ENCODE assay signal across 15 cellular contexts in genomic region chr13:102726430-102726829, GRCh38. TPM values are rescaled to one million over a fixed set of nuclear protein-coding genes. Genes with fewer than 3 reads are reported as not detected.
DNase-seq lines count a peak whose midpoint lies in the region; ATAC-seq and TF ChIP-seq lines count a peak whose summit lies in the region.
"Had no signal": no experiment of that assay in that cellular context is flagged by ENCODE, and none has a peak within 500 bp of the region (broad histone marks: within the 10 kb centered on the region; RNA-seq: fewer than 3 reads in every experiment).

No MANE protein-coding gene starts in this region.

- TF ChIP-seq CTCF in C4-2B (conservative IDR thresholded peaks at IDR 0.05), result peak; percentile 9; the same call in 1 of the 2 replicates
- peak; percentile 12 to 38 for TF ChIP-seq CTCF in mammary epithelial cell (conservative IDR thresholded peaks at IDR 0.05 in 1 of 2, IDR thresholded peaks at IDR 0.05 in 1 of 2; ENCODE audit: extremely low read depth in 1 of 2, insufficient read depth in 1 of 2, low read depth in 1 of 2, low read length in 2 of 2)

- dilution Hi-C loops in mammary epithelial cell (cut with HindIII; ENCODE audit: low sequenced_read_pairs), result no loop called here

- no peak overlapping the region for H4K8ac ChIP-seq in mesenchymal stem cell (ENCODE audit: low read length)

- no peaks in the 10 kb centered on the region for H4K20me1 ChIP-seq in mammary epithelial cell (ENCODE audit: insufficient read depth, low read length)

- H3K9me3 ChIP-seq in mammary epithelial cell (replicated peaks; ENCODE audit: insufficient read depth, low read length) (no peaks in the 10 kb centered on the region), mesenchymal stem cell (ENCODE audit: control insufficient read depth, low read length) (no peaks in the 10 kb centered on the region)

- CTCF ChIA-PET in mammary epithelial cell (lab: Charles Lee; ENCODE audit: low non-redundant PET), result interaction anchor here (0.6 to 0.7 kb wide), 2 partner anchors 99 to 196 kb away, joined by 3 to 5 read pairs; no protein-coding TSS in a partner anchor

- no peaks in the 10 kb centered on the region for H3K79me2 ChIP-seq in mammary epithelial cell (ENCODE audit: insufficient read depth, low read length)

- no peak overlapping the region for H3K4me3 ChIP-seq in mammary epithelial cell (replicated peaks in 1 of 3; ENCODE audit: insufficient read depth in 1 of 3, low read depth in 2 of 3, low read length in 3 of 3)
- H3K4me3 ChIP-seq in mesenchymal stem cell (ENCODE audit: insufficient read depth in 1 of 2, low read depth in 1 of 2, low read length in 2 of 2), result no peak overlapping the region

- no TSS peak for BruUV-seq in mammary epithelial cell (replicated peaks; lab: Mats Ljungman, UMichigan)

- no peak overlapping the region for H3K4me2 ChIP-seq in mammary epithelial cell (ENCODE audit: insufficient read depth, low read depth, low read length)
- no peak overlapping the region for H3K4me2 ChIP-seq in mesenchymal stem cell (ENCODE audit: low read length, poor library complexity, severe bottlenecking)

- H2BK5ac ChIP-seq in mesenchymal stem cell (ENCODE audit: low read depth, low read length, poor library complexity, severe bottlenecking), result no peak overlapping the region

- no peak overlapping the region for H3K18ac ChIP-seq in mesenchymal stem cell (ENCODE audit: low read depth in 1 of 2, low read length in 2 of 2)

- H3K27me3 ChIP-seq in mammary epithelial cell (ENCODE audit: insufficient read depth, low read length) (no peaks in the 10 kb centered on the region), mesenchymal stem cell (ENCODE audit: control insufficient read depth in 1 of 2, insufficient read depth in 1 of 2, low read length in 2 of 2) (no peaks in the 10 kb centered on the region)

- ATAC-seq in GM18909 (IDR thresholded peaks at IDR 0.05; ENCODE audit: poor library complexity, unreplicated experiment) (peak; percentile 65), HG03469 (IDR thresholded peaks at IDR 0.05; ENCODE audit: unreplicated experiment) (no peak), HG03457 (IDR thresholded peaks at IDR 0.05; ENCODE audit: unreplicated experiment) (no peak)
- ATAC-seq: activated CD4-positive, CD25-positive, alpha-beta regulatory T cell treated with anti-CD3 and anti-CD28 coated beads, Interleukin-2, amount 50 U/mL, for 24 hours had no signal

- H3K36me3 ChIP-seq in mammary epithelial cell (ENCODE audit: insufficient read depth, low read length), result no peaks in the 10 kb centered on the region
- no peaks in the 10 kb centered on the region for H3K36me3 ChIP-seq in mesenchymal stem cell (ENCODE audit: control insufficient read depth in 1 of 2, insufficient read depth in 2 of 2, low read depth in 1 of 2, low read length in 2 of 2)

- H3K4me1 ChIP-seq in mammary epithelial cell (ENCODE audit: insufficient read depth, low read length) (peaks cover 16% of the 10 kb centered on the region), mesenchymal stem cell (ENCODE audit: control insufficient read depth, insufficient read depth, low read depth, low read length) (peaks cover 2% of the 10 kb centered on the region)

- no peak overlapping the region for H2BK120ac ChIP-seq in mesenchymal stem cell (ENCODE audit: low read depth, low read length)

- in situ Hi-C loops in mammary epithelial cell (cut with MboI; ENCODE audit: low sequenced_read_pairs in 2 of 2), result loop anchor here in 1 of 2 donors (10.0 kb wide), 1 partner anchor 132 kb away; the partner anchor contains the start of gene TPP2

- WGBS in mammary epithelial cell (ENCODE audit: low coverage, missing lambda C conversion rate), result 43% methylated on average over 2 of the region's 2 CpGs
- WGBS in mesenchymal stem cell, result 100% methylated on average over 2 of the region's 2 CpGs

- H3K14ac ChIP-seq in mesenchymal stem cell (ENCODE audit: low read length in 2 of 2), result no peak overlapping the region

- no peak overlapping the region for H2BK12ac ChIP-seq in mesenchymal stem cell (ENCODE audit: low read length in 2 of 2)

- H4K91ac ChIP-seq in mesenchymal stem cell (ENCODE audit: low read length), result no peak overlapping the region

- H3K27ac ChIP-seq in C4-2B (no peak overlapping the region), mammary epithelial cell (ENCODE audit: insufficient read depth, low read depth, low read length) (no peak overlapping the region), mesenchymal stem cell (ENCODE audit: low read length, poor library complexity, severe bottlenecking) (no peak overlapping the region)

- no peak overlapping the region for H3K4ac ChIP-seq in mesenchymal stem cell (ENCODE audit: low read depth in 1 of 2, low read length in 2 of 2)

- no peak overlapping the region for H2BK15ac ChIP-seq in mesenchymal stem cell (ENCODE audit: low read depth, poor library complexity, severe bottlenecking)

- no peaks in the 10 kb centered on the region for H3K79me1 ChIP-seq in mesenchymal stem cell (replicated peaks; ENCODE audit: low read length, poor library complexity, severe bottlenecking)

- peak; percentile 24 for DNase-seq in NCI-H2171 (lab: John Stamatoyannopoulos, UW)
- peak; percentile 39 for DNase-seq in mammary epithelial cell
- no peak for DNase-seq in NK-92 treated with Interleukin-12 subunit alpha and Interleukin-12 subunit beta, amount 100 ng/mL, for 24 hours (lab: John Stamatoyannopoulos, UW)
- no peak for DNase-seq in mesenchymal stem cell
- DNase-seq: NCI-H774; stimulated activated CD4-positive, alpha-beta T cell treated with anti-CD3 and anti-CD28 coated beads, Interleukin-4, amount 100 ng/mL, for 24 hours had no signal

- H2AK5ac ChIP-seq in mesenchymal stem cell (ENCODE audit: low read length, severe bottlenecking), result no peak overlapping the region

- H3K9ac ChIP-seq in mammary epithelial cell (ENCODE audit: insufficient read depth, low read length), result no peak overlapping the region
- no peak overlapping the region for H3K9ac ChIP-seq in mesenchymal stem cell (ENCODE audit: low read length)

- intact Hi-C loops in mammary epithelial cell (cut with micrococcal nuclease), result loop anchor here (1.0 to 5.0 kb wide), 3 partner anchors 79 to 529 kb away; no protein-coding TSS in a partner anchor

- no peak overlapping the region for H3K23ac ChIP-seq in mesenchymal stem cell (ENCODE audit: low read length in 2 of 2)

- H2AFZ ChIP-seq in mammary epithelial cell (ENCODE audit: low read depth, low read length) (no peak overlapping the region), mesenchymal stem cell (ENCODE audit: low read depth, low read length) (no peak overlapping the region)

RNA-seq across cellular contexts. Expression of gene METTL21C, which starts 31.6 kb away (rescaled TPM):
- total RNA-seq in mammary epithelial cell, result not detected
- not detected for polyA plus RNA-seq in mammary epithelial cell
- not detected for polyA minus RNA-seq in mammary epithelial cell
- polyA plus RNA-seq in mesenchymal stem cell (2013, experiment 1 of 2), result not detected
- polyA plus RNA-seq in mesenchymal stem cell (2013, experiment 2 of 2), result not detected
- total RNA-seq: endothelial cell of umbilical vein, kidney epithelial cell, omental fat pad had no signal
- polyA plus RNA-seq: adipose tissue, endothelial cell of umbilical vein had no signal

RNA-seq across cellular contexts. Expression of gene TEX30, which starts 47.2 kb away (rescaled TPM):
- 10 to 100 TPM; 10.5 to 14.2 TPM for total RNA-seq in mammary epithelial cell
- 16.6 TPM for polyA plus RNA-seq in mammary epithelial cell
- 9.0 TPM for polyA minus RNA-seq in mammary epithelial cell
- polyA plus RNA-seq in mesenchymal stem cell (2013, experiment 1 of 2), result 6.3 TPM
- polyA plus RNA-seq in mesenchymal stem cell (2013, experiment 2 of 2), result 6.3 TPM

Comparison
In these comparisons a context has a peak if more than half of its experiments do, and no peak if none do; other contexts are left out.
1. DNase-seq: peak in NCI-H2171 (single experiment) and mammary epithelial cell (single experiment); none in NK-92 treated with Interleukin-12 subunit alpha and Interleukin-12 subunit beta, amount 100 ng/mL, for 24 hours (single experiment) and mesenchymal stem cell (single experiment).